ENCODE assay signal across 13 cellular contexts in the genomic region with DNA sequence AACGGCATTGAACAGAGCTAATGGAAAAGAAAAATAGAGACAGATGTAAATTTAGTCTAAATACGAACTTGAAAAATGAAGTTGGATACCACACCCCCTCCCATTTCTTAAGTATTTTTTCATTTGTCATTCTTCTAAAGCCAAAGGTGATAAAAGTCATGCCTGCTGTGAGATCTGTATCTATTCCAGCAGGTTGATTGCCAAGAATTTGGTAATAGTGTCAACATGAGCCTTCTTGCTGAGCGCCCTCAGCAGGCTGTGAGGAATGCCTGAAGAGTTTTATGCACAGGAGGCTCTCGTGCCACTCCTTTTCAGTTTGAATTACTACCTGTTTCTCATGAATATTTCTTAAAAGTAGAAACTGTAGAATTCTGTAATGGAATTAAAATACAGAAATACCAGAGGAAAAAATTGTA.
DNase-seq lines count a peak whose midpoint lies in the region; ATAC-seq and TF ChIP-seq lines count a peak whose summit lies in the region.
"Had no signal": no experiment of that assay in that cellular context is flagged by ENCODE, and none has a peak within 500 bp of the region (broad histone marks: within the 10 kb centered on the region; RNA-seq: fewer than 3 reads in every experiment).

No MANE protein-coding gene starts in this region.

- CTCF ChIA-PET in RWPE1 (lab: Yijun Ruan, JAX): no interaction called here

- H3K79me2 ChIP-seq in hepatocyte: no peaks in the 10 kb centered on the region

- POLR2A ChIA-PET in RWPE1 (lab: Yijun Ruan, JAX; ENCODE audit: low non-redundant PET): no interaction called here

- no peak overlapping the region for H2AFZ ChIP-seq in hepatocyte

- DNase-seq in GM12865 (ENCODE audit: low read depth) (peak; percentile 7), RWPE1 (ENCODE audit: low spot score) (no peak), foreskin keratinocyte (peak in 1 of 2 donors; percentile 32), psoas muscle (no peak), NCI-H82 (lab: John Stamatoyannopoulos, UW) (no peak), hepatocyte (ENCODE audit: low spot score) (no peak), ACHN (no peak), omental fat pad (ENCODE audit: low spot score) (no peak)
- DNase-seq: activated CD4-positive, alpha-beta T cell treated with anti-CD3 and anti-CD28 coated beads, Interleukin-2, amount 50 U/mL, for 48 hours; activated naive CD8-positive, alpha-beta T cell treated with anti-CD3 and anti-CD28 coated beads, Interleukin-2, amount 10 ng/mL, durations not matched to agents 7 days and 5 days; DMS153; NCI-H345 had no signal

- H4K20me1 ChIP-seq in hepatocyte (ENCODE audit: insufficient read depth, poor library complexity, severe bottlenecking): no peaks in the 10 kb centered on the region

- no peak for TF ChIP-seq CTCF in GM12865 (IDR thresholded peaks at IDR 0.05; ENCODE audit: insufficient read depth, low read depth, low read length, missing control alignments)
- TF ChIP-seq CTCF in RWPE1 (conservative IDR thresholded peaks at IDR 0.05; ENCODE audit: low read depth): 0 out of 2 replicates have a peak, but pooled peaks have one; percentile 7
- peak; percentile 38 for TF ChIP-seq CTCF in foreskin keratinocyte (conservative IDR thresholded peaks at IDR 0.05)
- peak; percentile 31 for TF ChIP-seq CTCF in psoas muscle (IDR thresholded peaks at IDR 0.05)
- no peak for TF ChIP-seq CTCF in hepatocyte (IDR thresholded peaks at IDR 0.05; ENCODE audit: poor library complexity)
- no peak for TF ChIP-seq CTCF in omental fat pad (IDR thresholded peaks at IDR 0.05)

- H3K4me2 ChIP-seq in hepatocyte: no peak overlapping the region

- H3K9me3 ChIP-seq in psoas muscle: no peaks in the 10 kb centered on the region
- no peaks in the 10 kb centered on the region for H3K9me3 ChIP-seq in hepatocyte (ENCODE audit: low read depth)

- ATAC-seq in foreskin keratinocyte (peak; percentile 50), psoas muscle (peak; percentile 50 to 70 (median 65)), omental fat pad (ENCODE audit: low FRiP score) (no peak)

- H3K27ac ChIP-seq in RWPE1 (no peak overlapping the region), foreskin keratinocyte (no peak overlapping the region), psoas muscle (peak overlapping the region; percentile 83), hepatocyte (no peak overlapping the region)

- WGBS in psoas muscle, 3 donors: 12 to 16% (median 15%) methylated on average over 4 of the region's 4 CpGs
- 38% methylated on average over 4 of the region's 4 CpGs for whole genome bisulfite sequencing in hepatocyte (ENCODE audit: low lambda C conversion rate, missing lambda C conversion rate)

- H3K4me3 ChIP-seq in GM12865 (ENCODE audit: low read depth, low read length) (no peak overlapping the region), psoas muscle (no peak overlapping the region), hepatocyte (no peak overlapping the region)
- H3K4me3 ChIP-seq: skin epidermis had no signal

- H3K9me2 ChIP-seq in hepatocyte (replicated peaks; ENCODE audit: insufficient read depth): no peaks in the 10 kb centered on the region

- H3K36me3 ChIP-seq in psoas muscle (ENCODE audit: insufficient read depth in 1 of 2, low read depth in 1 of 2) (peaks cover 0 to 14% of the 10 kb centered on the region in 2 donors), hepatocyte (replicated peaks; ENCODE audit: insufficient read depth, low read depth) (no peaks in the 10 kb centered on the region)

- H3K27me3 ChIP-seq in foreskin keratinocyte: no peaks in the 10 kb centered on the region
- H3K27me3 ChIP-seq in psoas muscle (ENCODE audit: insufficient read depth in 3 of 3, low read length in 2 of 3): no peaks in the 10 kb centered on the region
- H3K27me3 ChIP-seq in hepatocyte: no peaks in the 10 kb centered on the region

- intact Hi-C loops in psoas muscle (cut with DNase I): loop anchor here in 1 of 2 donors (5.0 to 10.0 kb wide), 4 partner anchors 153 to 527 kb away; no protein-coding TSS in a partner anchor

- in situ Hi-C loops in ACHN (cut with HindIII; ENCODE audit: low pct_ligation_motif_present, low pct_unique_long_range_greater_than_20kb, low sequenced_read_pairs): no loop called here

- H3K4me1 ChIP-seq in foreskin keratinocyte: no peaks in the 10 kb centered on the region
- peaks cover 55% of the 10 kb centered on the region for H3K4me1 ChIP-seq in psoas muscle
- no peaks in the 10 kb centered on the region for H3K4me1 ChIP-seq in hepatocyte (ENCODE audit: insufficient read depth)

Comparison
In these comparisons a context has a peak if more than half of its experiments do, and no peak if none do; other contexts are left out.
1. CTCF ChIP-seq: peak in RWPE1 (single experiment), foreskin keratinocyte (single experiment) and psoas muscle (single experiment); none in GM12865 (single experiment), hepatocyte (single experiment) and omental fat pad (0 of 3).